ENCODE assay signal across 8 cellular contexts in the genomic region with DNA sequence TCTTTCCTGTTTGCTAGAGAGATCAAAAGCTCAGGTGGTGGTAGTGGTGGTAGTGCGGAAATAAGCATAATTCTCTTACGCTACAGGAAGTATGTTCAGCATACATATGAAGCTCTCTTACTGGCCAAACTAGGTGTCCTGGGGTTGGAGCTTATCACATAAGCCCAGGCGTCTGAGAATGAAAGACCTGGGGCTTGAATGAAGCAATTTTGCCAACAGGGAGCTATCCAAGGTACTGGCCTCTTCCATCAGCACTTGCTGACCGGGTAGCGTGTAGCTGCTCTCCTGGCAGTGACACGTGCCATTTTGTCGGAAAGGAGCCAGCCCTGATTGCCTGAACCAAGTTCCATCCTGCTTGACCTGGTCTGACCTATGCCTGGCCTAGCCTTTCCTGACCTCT.
DNase-seq lines count a peak whose midpoint lies in the region; ATAC-seq and TF ChIP-seq lines count a peak whose summit lies in the region.

No MANE protein-coding gene starts in this region.

- no peak overlapping the region for H3K4me3 ChIP-seq in Karpas-422 (ENCODE audit: low read length)
- H3K4me3 ChIP-seq in right lobe of liver, result no peak overlapping the region
- no peak overlapping the region for H3K4me3 ChIP-seq in colonic mucosa

- H3K4me2 ChIP-seq in Karpas-422 (ENCODE audit: low read depth, low read length, poor library complexity, severe bottlenecking), result no peak overlapping the region

- H3K27ac ChIP-seq in Karpas-422 (ENCODE audit: low read length), result no peak overlapping the region
- H3K27ac ChIP-seq in right lobe of liver, result no peak overlapping the region
- no peak overlapping the region for H3K27ac ChIP-seq in colonic mucosa

- H3K27me3 ChIP-seq in Karpas-422 (ENCODE audit: low read length), result no peaks in the 10 kb centered on the region
- no peaks in the 10 kb centered on the region for H3K27me3 ChIP-seq in right lobe of liver
- no peaks in the 10 kb centered on the region for H3K27me3 ChIP-seq in colonic mucosa

- ATAC-seq in right lobe of liver (peak; percentile 71 to 100 (median 83)), omental fat pad (ENCODE audit: low FRiP score) (no peak)

- in situ Hi-C loops in Caki2 (cut with HindIII; ENCODE audit: low pct_unique_long_range_greater_than_20kb, low sequenced_read_pairs), result loop anchor here (25.0 kb wide), 1 partner anchor 214 kb away; a partner anchor contains a TSS

- no peaks in the 10 kb centered on the region for H4K20me1 ChIP-seq in Karpas-422 (ENCODE audit: insufficient read depth, low read depth, low read length)

- no peak for TF ChIP-seq CTCF in right lobe of liver (IDR thresholded peaks at IDR 0.05)
- no peak for TF ChIP-seq CTCF in colonic mucosa (IDR thresholded peaks at IDR 0.05)
- no peak for TF ChIP-seq CTCF in omental fat pad (IDR thresholded peaks at IDR 0.05)

- 39% methylated on average over 4 of the region's 7 CpGs for WGBS in right lobe of liver (ENCODE audit: insufficient coverage, low coverage, low lambda C conversion rate, missing lambda C conversion rate)

- peaks cover 2% of the 10 kb centered on the region for H3K4me1 ChIP-seq in Karpas-422 (ENCODE audit: low read length)
- H3K4me1 ChIP-seq in right lobe of liver, result no peaks in the 10 kb centered on the region
- no peaks in the 10 kb centered on the region for H3K4me1 ChIP-seq in colonic mucosa

- no peaks in the 10 kb centered on the region for H3K9me2 ChIP-seq in Karpas-422 (replicated peaks; ENCODE audit: insufficient read depth, low read length)

- no peak for TF ChIP-seq POLR2A in right lobe of liver (IDR thresholded peaks at IDR 0.05)

- H2AFZ ChIP-seq in Karpas-422 (ENCODE audit: low read length), result no peak overlapping the region

- intact Hi-C loops in right lobe of liver (cut with DNase I), result no loop called here
- intact Hi-C loops in colonic mucosa (cut with DNase I), result no loop called here

- H3K9ac ChIP-seq in Karpas-422 (ENCODE audit: low read length) (no peak overlapping the region), colonic mucosa (ENCODE audit: low read depth in 2 of 2, low read length in 2 of 2) (no peak overlapping the region)

- no peaks in the 10 kb centered on the region for H3K79me2 ChIP-seq in Karpas-422 (ENCODE audit: low read length)

- peak; percentile 18 for DNase-seq in Caki2 (ENCODE audit: low read depth)
- DNase-seq in Karpas-422, result peak; percentile 46
- DNase-seq in astrocyte of the hippocampus (ENCODE audit: low read depth, low spot score), result peak; percentile 90
- peak; percentile 33 to 84 (median 75) for DNase-seq in right lobe of liver
- no peak for DNase-seq in NCI-H1092 treated with DMSO at 0.1 percent for 48 hours (lab: John Stamatoyannopoulos, UW)
- no peak for DNase-seq in NCI-H82 treated with DMSO at 0.1 percent for 48 hours (lab: John Stamatoyannopoulos, UW; ENCODE audit: unreplicated experiment)
- no peak for DNase-seq in colonic mucosa
- no peak for DNase-seq in omental fat pad (ENCODE audit: low spot score)

- no peaks in the 10 kb centered on the region for H3K9me3 ChIP-seq in Karpas-422 (ENCODE audit: low read length)
- H3K9me3 ChIP-seq in right lobe of liver, result no peaks in the 10 kb centered on the region
- no peaks in the 10 kb centered on the region for H3K9me3 ChIP-seq in colonic mucosa

- H3K36me3 ChIP-seq in Karpas-422 (ENCODE audit: insufficient read depth, low read length) (no peaks in the 10 kb centered on the region), right lobe of liver (no peaks in the 10 kb centered on the region), colonic mucosa (no peaks in the 10 kb centered on the region)

Comparison
In these comparisons a context has a peak if more than half of its experiments do, and no peak if none do; other contexts are left out.
1. DNase-seq: peak in Caki2 (single experiment), Karpas-422 (single experiment), astrocyte of the hippocampus (single experiment) and right lobe of liver (3 of 3); none in NCI-H1092 treated with DMSO at 0.1 percent for 48 hours (single experiment), NCI-H82 treated with DMSO at 0.1 percent for 48 hours (single experiment), colonic mucosa (single experiment) and omental fat pad (single experiment).